Comparison of ENCODE assay signal across 19 cellular contexts in genomic region chr7:94666879-94667587, GRCh38. TPM values are rescaled to one million over a fixed set of nuclear protein-coding genes. Genes with fewer than 3 reads are reported as not detected.
DNase-seq lines count a peak whose midpoint lies in the region; ATAC-seq, FAIRE-seq and TF ChIP-seq lines count a peak whose summit lies in the region.
"Had no signal": no experiment of that assay in that cellular context is flagged by ENCODE, and none has a peak within 500 bp of the region (broad histone marks: within the 10 kb centered on the region; RNA-seq: fewer than 3 reads in every experiment).

No MANE protein-coding gene starts in this region.

- peak overlapping the region; percentile 51 for H3K4me2 ChIP-seq in GM12878 (ENCODE audit: control insufficient read depth, insufficient read depth)

- POLR2A ChIA-PET in GM12878 (lab: Charles Lee) = no interaction called here

- no peak overlapping the region for H3K9ac ChIP-seq in GM12878 (ENCODE audit: control insufficient read depth, insufficient read depth, low read length)

- no peak for TF ChIP-seq RAD21 in GM12878 (IDR thresholded peaks at IDR 0.05; ENCODE audit: insufficient read depth, low read depth, low read length)

- TF ChIP-seq EP300 in GM12878 (IDR thresholded peaks at IDR 0.05; ENCODE audit: borderline replicate concordance in 1 of 2, control insufficient read depth in 1 of 2, low read depth in 2 of 2, low read length in 2 of 2) = no peak

- no peak overlapping the region for H3K27ac ChIP-seq in GM12878 (ENCODE audit: control insufficient read depth, insufficient read depth)

- H3K27me3 ChIP-seq in GM12878 (replicated peaks in 1 of 2; ENCODE audit: control insufficient read depth in 2 of 2, insufficient read depth in 2 of 2, low read length in 1 of 2) = no peaks in the 10 kb centered on the region

- DNase-seq in GM12878 (ENCODE audit: low read depth, low spot score) (no peak), H54 (ENCODE audit: insufficient read length, low spot score) (no peak)
- DNase-seq: ACHN, AML-193, IMR-90, Karpas-422, NCI-H1105 treated with DMSO at 0.1 percent for 48 hours, NCI-H1694 treated with DMSO at 0.1 percent for 48 hours, NCI-H446 treated with DMSO at 0.1 percent for 48 hours, NCI-H774 had no signal

- no peaks in the 10 kb centered on the region for H3K4me1 ChIP-seq in GM12878 (ENCODE audit: control insufficient read depth, insufficient read depth, low read length)
- H3K4me1 ChIP-seq: HAP-1 had no signal

- no peaks in the 10 kb centered on the region for H3K79me2 ChIP-seq in GM12878 (ENCODE audit: control insufficient read depth, insufficient read depth, low read length)

- in situ Hi-C loops in GM12878 (cut with MboI) = no loop called here

- H3K9me3 ChIP-seq in GM12878 (replicated peaks; ENCODE audit: control insufficient read depth, insufficient read depth, low read length) = no peaks in the 10 kb centered on the region; the same call in 2 of the 3 replicates

- RAD21 ChIA-PET in GM12878 (lab: Charles Lee; ENCODE audit: unreplicated experiment) = no interaction called here

- FAIRE-seq in GM12878 (lab: Jason Lieb, UNC) = peak; percentile 35
- no peak for FAIRE-seq in H54 (lab: Jason Lieb, UNC)

- CTCF ChIA-PET in GM12878 (lab: Yijun Ruan, JAX) = interaction anchor here (1.1 kb wide), 1 partner anchor 845 kb away, joined by 3 read pairs; no protein-coding TSS in a partner anchor

- SMC1A ChIA-PET in GM12878 (lab: Charles Lee; ENCODE audit: uncharacterized antibody, unreplicated experiment) = interaction anchor here (0.7 kb wide), 1 partner anchor 217 kb away, joined by 3 read pairs; no protein-coding TSS in a partner anchor

- H3K4me3 ChIP-seq in GM12878 = no peak overlapping the region
- H3K4me3 ChIP-seq: HAP-1 had no signal

- TF ChIP-seq POLR2A in GM12878 (IDR thresholded peaks at IDR 0.05; ENCODE audit: low read depth, low read length) (no peak), H54 (IDR thresholded peaks at IDR 0.05; ENCODE audit: low read depth, low read length) (no peak)

- intact Hi-C loops in GM12878 (cut with micrococcal nuclease; ENCODE audit: unreplicated experiment) = no loop called here

- ATAC-seq in GM18502 (IDR thresholded peaks at IDR 0.05; ENCODE audit: poor library complexity, unreplicated experiment) (peak; percentile 63), GM19351 (IDR thresholded peaks at IDR 0.05; ENCODE audit: unreplicated experiment) (peak; percentile 71), HG02885 (IDR thresholded peaks at IDR 0.05; ENCODE audit: poor library complexity, unreplicated experiment) (peak; percentile 81), GM12878 (peak; percentile 70), GM21786 (IDR thresholded peaks at IDR 0.05; ENCODE audit: unreplicated experiment) (no peak), GM21367 (IDR thresholded peaks at IDR 0.05; ENCODE audit: unreplicated experiment) (no peak)
- ATAC-seq: Panc1 had no signal

- no peaks in the 10 kb centered on the region for H3K36me3 ChIP-seq in GM12878 (ENCODE audit: control insufficient read depth in 2 of 2, insufficient read depth in 2 of 2, low read length in 1 of 2)

- BruUV-seq in GM12878 (replicated peaks; lab: Mats Ljungman, UMichigan) = no TSS peak

- no peak for TF ChIP-seq CTCF in GM12878 (IDR thresholded peaks at IDR 0.05 in 2 of 3, conservative IDR thresholded peaks at IDR 0.05 in 1 of 3; ENCODE audit: control insufficient read depth in 2 of 3, extremely low read depth in 1 of 3, insufficient read depth in 1 of 3, low read depth in 3 of 3, low read length in 3 of 3)

- WGBS in GM12878 (ENCODE audit: insufficient coverage, insufficient replicate concordance, low lambda C conversion rate, missing lambda C conversion rate) = 56% methylated on average over 3 of the region's 3 CpGs

- peak overlapping the region; percentile 63 for H2AFZ ChIP-seq in GM12878 (ENCODE audit: control insufficient read depth, low read depth, low read length)

- no peaks in the 10 kb centered on the region for H4K20me1 ChIP-seq in GM12878 (ENCODE audit: control insufficient read depth, insufficient read depth)

TF ChIP-seq in GM12878, 131 proteins besides CTCF, POLR2A, EP300 and RAD21:
- TF ChIP-seq SMAD5 (IDR thresholded peaks at IDR 0.05; ENCODE audit: low read depth) (no peak), HDAC2 (IDR thresholded peaks at IDR 0.05) (no peak), HCFC1 (IDR thresholded peaks at IDR 0.05; ENCODE audit: low read length) (no peak), ZNF207 (IDR thresholded peaks at IDR 0.05; ENCODE audit: borderline replicate concordance) (no peak), RUNX3 (IDR thresholded peaks at IDR 0.05; ENCODE audit: low read length) (0 out of 2 replicates have a peak, but pooled peaks have one; percentile 21), RBBP5 (conservative IDR thresholded peaks at IDR 0.05) (no peak), ZSCAN29 (IDR thresholded peaks at IDR 0.05) (no peak), EZH2 (IDR thresholded peaks at IDR 0.05; ENCODE audit: borderline replicate concordance, control insufficient read depth, low read depth, low read length) (no peak), CUX1 (IDR thresholded peaks at IDR 0.05; ENCODE audit: insufficient replicate concordance, low read depth, low read length) (no peak), KDM1A (IDR thresholded peaks at IDR 0.05; ENCODE audit: borderline replicate concordance) (no peak), IKZF1 (conservative IDR thresholded peaks at IDR 0.05) (no peak), YY1 (IDR thresholded peaks at IDR 0.05; ENCODE audit: low read depth, low read length) (0 out of 2 replicates have a peak, but pooled peaks have one; percentile 34), FOXM1 (IDR thresholded peaks at IDR 0.05; ENCODE audit: low read depth, low read length) (no peak), JUNB (IDR thresholded peaks at IDR 0.05) (peak; percentile 47; the same call in 1 of the 2 replicates)
- TF ChIP-seq, protein P1, sequence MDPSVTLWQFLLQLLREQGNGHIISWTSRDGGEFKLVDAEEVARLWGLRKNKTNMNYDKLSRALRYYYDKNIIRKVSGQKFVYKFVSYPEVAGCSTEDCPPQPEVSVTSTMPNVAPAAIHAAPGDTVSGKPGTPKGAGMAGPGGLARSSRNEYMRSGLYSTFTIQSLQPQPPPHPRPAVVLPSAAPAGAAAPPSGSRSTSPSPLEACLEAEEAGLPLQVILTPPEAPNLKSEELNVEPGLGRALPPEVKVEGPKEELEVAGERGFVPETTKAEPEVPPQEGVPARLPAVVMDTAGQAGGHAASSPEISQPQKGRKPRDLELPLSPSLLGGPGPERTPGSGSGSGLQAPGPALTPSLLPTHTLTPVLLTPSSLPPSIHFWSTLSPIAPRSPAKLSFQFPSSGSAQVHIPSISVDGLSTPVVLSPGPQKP (IDR thresholded peaks at IDR 0.05; ENCODE audit: low read depth, low read length) = no peak

RNA-seq across cellular contexts. Expression of gene SGCE, which starts 11.1 kb away (rescaled TPM):
- total RNA-seq in GM12878 (2013; cell fraction: nucleolus; rRNA removed) = 114 and 121 TPM in 2 replicates
- total RNA-seq in GM12878 (2014; rRNA removed) (51.5 and 55.0 TPM in 2 replicates), GM12878 (2014; rRNA removed; fragmentation: Illumina TruSeq; extraction: Trizol) (53.3 and 55.9 TPM in 2 replicates), GM12878 (2021) (38.6 and 44.1 TPM in 2 replicates)
- 22.5 TPM for polyA plus RNA-seq in GM12878 (2011; ENCODE audit: low read depth)
- polyA plus RNA-seq in GM12878 (2011; rRNA removed) (42.5 and 45.1 TPM in 2 replicates), GM12878 (2014; fragmentation: Illumina TruSeq; extraction: Trizol) (59.6 and 71.2 TPM in 2 replicates), GM12878 (2014; fragmentation: Nextera tagmentation; extraction: Ambion mirVana) (10 to 100 TPM; 30.5 to 46.3 TPM), GM12878 (2014; rRNA removed) (36.6 and 47.0 TPM in 2 replicates), GM12878 (2016; fragmentation: Nextera tagmentation; extraction: Ambion mirVana) (10 to 100 TPM; 78.5 to 80.1 TPM)
- polyA plus RNA-seq in GM12878 (2011; cell fraction: cytosol; rRNA removed) = 16.5 and 17.1 TPM in 2 replicates
- 30.0 and 35.1 TPM in 2 replicates for polyA plus RNA-seq in GM12878 (2011; cell fraction: nucleus; rRNA removed)
- 25.6 and 32.4 TPM in 2 replicates for polyA plus RNA-seq in GM12878 (2012)
- 30.1 and 33.0 TPM in 2 replicates for polyA minus RNA-seq in GM12878 (2011; rRNA and poly(A)+ RNA removed)
- polyA minus RNA-seq in GM12878 (2011; cell fraction: cytosol; rRNA and poly(A)+ RNA removed) = 8.0 and 9.6 TPM in 2 replicates
- 53.1 and 79.7 TPM in 2 replicates for polyA minus RNA-seq in GM12878 (2011; cell fraction: nucleus; rRNA and poly(A)+ RNA removed)
- total RNA-seq: HT-29 had no signal
- polyA plus RNA-seq: CD14-positive monocyte had no signal

Comparison
In these comparisons a context has a peak if more than half of its experiments do, and no peak if none do; other contexts are left out.
1. ATAC-seq: peak in GM18502 (single experiment), GM19351 (single experiment), HG02885 (single experiment) and GM12878 (single experiment); none in GM21786 (single experiment) and GM21367 (single experiment).